Comparison of ENCODE assay signal across 20 cellular contexts in the genomic region with DNA sequence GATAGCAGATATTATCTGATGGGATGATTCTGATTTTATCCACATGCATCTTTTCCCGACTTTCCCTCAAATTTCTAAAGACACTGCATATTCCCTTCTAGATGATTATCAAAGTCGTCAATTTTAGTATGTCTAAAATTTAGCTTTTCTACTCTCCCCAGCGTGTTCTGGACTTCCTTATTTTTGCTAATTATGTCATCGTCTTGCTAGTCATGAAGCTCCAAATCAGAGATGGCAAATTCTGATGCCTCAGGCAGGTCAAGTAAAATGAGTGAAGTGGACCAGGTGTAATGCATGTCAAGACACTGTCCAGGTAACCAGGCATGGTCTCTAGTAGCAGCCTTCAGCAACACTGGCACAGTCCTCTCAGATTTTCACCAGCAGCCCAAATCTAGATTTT.
"Had no signal": no experiment of that assay in that cellular context is flagged by ENCODE, and none has a peak within 500 bp of the region (broad histone marks: within the 10 kb centered on the region; RNA-seq: fewer than 3 reads in every experiment).

No MANE protein-coding gene starts in this region.

- H3K4me1 ChIP-seq: body of pancreas had no signal

- H3K4me3 ChIP-seq: body of pancreas, coronary artery, esophagus muscularis mucosa, left lung, pancreas had no signal

- H3K36me3 ChIP-seq: pancreas had no signal

- DNase-seq: activated CD4-positive, alpha-beta T cell treated with anti-CD3 and anti-CD28 coated beads, Interleukin-2, amount 10 ng/mL, durations not matched to agents 24 days and 14 days; activated CD8-positive, alpha-beta memory T cell treated with anti-CD3 and anti-CD28 coated beads, Interleukin-2, amount 50 U/mL, for 48 hours; activated CD8-positive, alpha-beta T cell treated with anti-CD3 and anti-CD28 coated beads, Interleukin-2, amount 10 ng/mL, durations not matched to agents 7 days and 5 days; activated gamma-delta T cell; activated T-cell treated with anti-CD3 and anti-CD28 coated beads, Interleukin-2, amount 50 U/mL, for 72 hours; amniotic stem cell; body of pancreas; central memory CD4-positive, alpha-beta T cell; effector CD4-positive, alpha-beta T cell; hippocampal formation; left lung; mammary epithelial cell; naive B cell; pancreas; stimulated activated naive CD8-positive, alpha-beta T cell treated with anti-CD3 and anti-CD28 coated beads, Interleukin-15, amount 100 ng/mL, for 72 hours had no signal

- H3K9me3 ChIP-seq: body of pancreas, esophagus muscularis mucosa, left lung, pancreas had no signal

- H3K27me3 ChIP-seq: body of pancreas, esophagus muscularis mucosa, left lung, pancreas had no signal

- ATAC-seq: activated CD8-positive, alpha-beta T cell treated with anti-CD3 and anti-CD28 coated beads, Interleukin-2, amount 10 ng/mL, durations not matched to agents 7 days and 5 days; activated naive CD4-positive, alpha-beta T cell treated with anti-CD3 and anti-CD28 coated beads, Interleukin-2, amount 50 U/mL, for 72 hours; activated T-cell treated with anti-CD3 and anti-CD28 coated beads, Interleukin-2, amount 50 U/mL, for 72 hours; body of pancreas; left lung; pancreas; sciatic nerve; stimulated activated naive CD8-positive, alpha-beta T cell treated with anti-CD3 and anti-CD28 coated beads, Interleukin-15, amount 100 ng/mL, for 72 hours; WTC11 had no signal

- H3K27ac ChIP-seq: body of pancreas, coronary artery, esophagus muscularis mucosa, pancreas had no signal
